ENCODE assay signal across 15 cellular contexts in the genomic region with DNA sequence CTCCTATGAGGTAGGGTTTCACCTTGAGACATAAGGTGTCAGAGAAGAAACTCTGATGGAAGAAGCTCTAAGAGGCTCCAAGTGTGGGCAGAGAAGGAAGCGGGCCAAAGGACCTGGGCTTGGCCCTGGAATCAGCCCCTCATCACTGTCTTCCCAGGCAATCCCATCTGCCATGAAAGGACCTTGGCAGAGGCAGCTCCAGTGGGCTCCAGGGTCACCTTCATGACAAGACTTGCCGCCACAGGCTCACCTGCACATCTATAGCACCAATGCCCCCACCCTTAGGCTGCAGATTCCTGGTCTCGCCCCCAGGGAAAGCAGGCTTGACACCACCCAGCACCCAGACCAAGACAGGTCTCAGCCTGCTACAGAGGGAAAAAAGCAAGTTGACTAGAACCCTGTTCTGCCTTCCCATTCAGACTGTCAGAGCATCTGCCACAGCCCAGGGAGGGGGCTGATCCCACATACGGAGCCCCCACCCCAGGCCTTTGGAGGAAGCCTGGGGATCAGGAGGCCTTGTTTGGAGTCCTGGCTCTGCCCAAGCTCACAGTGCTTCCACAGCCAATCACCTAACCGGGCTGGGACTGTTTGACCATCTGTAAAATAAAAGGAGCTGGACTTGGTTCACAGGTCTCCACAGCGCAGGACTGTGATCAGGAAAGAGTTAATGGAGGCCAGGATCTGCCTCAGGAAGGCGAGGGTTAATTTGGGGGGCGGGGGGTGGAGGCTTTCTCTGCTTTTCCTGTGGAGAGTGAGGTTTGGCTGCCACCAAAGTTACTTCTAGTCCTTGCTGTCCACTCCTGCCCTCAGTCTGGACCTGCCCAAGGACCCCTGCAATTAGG. TPM values are rescaled to one million over a fixed set of nuclear protein-coding genes. Genes with fewer than 3 reads are reported as not detected.
DNase-seq lines count a peak whose midpoint lies in the region; ATAC-seq and TF ChIP-seq lines count a peak whose summit lies in the region.
"Had no signal": no experiment of that assay in that cellular context is flagged by ENCODE, and none has a peak within 500 bp of the region (broad histone marks: within the 10 kb centered on the region; RNA-seq: fewer than 3 reads in every experiment).

A gene (plus strand): TSS at position 809 of the 842 bp plus-strand sequence. CDS start 2,213 bp downstream, outside the sequence.

- no peak for ATAC-seq in right lobe of liver
- no peak for ATAC-seq in GM21529 (IDR thresholded peaks at IDR 0.05; ENCODE audit: unreplicated experiment)
- no peak for ATAC-seq in GM19455 (IDR thresholded peaks at IDR 0.05; ENCODE audit: unreplicated experiment)

- H3K4me1 ChIP-seq in right lobe of liver, result peaks cover 0 to 6% (median 0%) of the 10 kb centered on the region in 4 donors
- H3K4me1 ChIP-seq in skeletal muscle tissue (ENCODE audit: control insufficient read depth in 3 of 3, insufficient read depth in 3 of 3, low read length in 3 of 3), result peaks cover 15 to 44% (median 27%) of the 10 kb centered on the region in 3 donors

- DNase-seq in H7, result peak; percentile 60
- peak; percentile 36 for DNase-seq in chondrocyte (ENCODE audit: low spot score)
- DNase-seq in right lobe of liver, result peak in 1 of 3 donors; percentile 34
- no peak for DNase-seq in HUDEP-2 (lab: John Stamatoyannopoulos, UW; ENCODE audit: unreplicated experiment in 76 of 76)
- no peak for DNase-seq in DMS79 (lab: John Stamatoyannopoulos, UW)
- DNase-seq: activated CD4-positive, alpha-beta T cell treated with anti-CD3 and anti-CD28 coated beads, Interleukin-2, amount 10 ng/mL, durations not matched to agents 7 days and 5 days; HCEC 1CT; hypothalamus; midbrain; NCI-H1417 treated with DMSO at 0.1 percent for 48 hours; NCI-H510A treated with DMSO at 0.1 percent for 48 hours had no signal

- intact Hi-C loops in right lobe of liver (cut with DNase I), result loop anchor here in 1 of 2 donors (10.0 kb wide), 1 partner anchor 124 kb away; no protein-coding TSS in a partner anchor

- no peak for TF ChIP-seq POLR2A in right lobe of liver (IDR thresholded peaks at IDR 0.05)

- H3K36me3 ChIP-seq in H7 (replicated peaks; ENCODE audit: control insufficient read depth, insufficient read depth, low read length) (no peaks in the 10 kb centered on the region), right lobe of liver (no peaks in the 10 kb centered on the region), skeletal muscle tissue (ENCODE audit: control insufficient read depth in 3 of 3, insufficient read depth in 3 of 3, low read length in 3 of 3) (no peaks in the 10 kb centered on the region)

- H3K4me3 ChIP-seq in H7 (ENCODE audit: insufficient read depth, low read depth, low read length) (peak within 1 kb of the TSS; percentile 19), right lobe of liver (peak within 1 kb of the TSS; percentile 1 to 14 (median 7)), skeletal muscle tissue (ENCODE audit: low read length in 3 of 3) (peak within 1 kb of the TSS; percentile 54 to 70 (median 65))

- H3K27ac Mint-ChIP-seq in chondrocyte (ENCODE audit: unreplicated experiment), result peak within 1 kb of the TSS; percentile 32
- H3K27ac Mint-ChIP-seq: activated CD4-positive, alpha-beta T cell treated with anti-CD3 and anti-CD28 coated beads, Interleukin-2, amount 10 ng/mL, durations not matched to agents 7 days and 5 days; activated T-helper 1 cell treated with anti-CD3 and anti-CD28 coated beads, Interleukin-12 subunit alpha, Interleukin-12 subunit beta, Interleukin-2, Interleukin-4 antibody, amounts not matched to agents 30 ng/mL and 10 ng/mL and 1 ng/mL, durations not matched to agents 14 hours and 24 hours and 36 hours had no signal

- WGBS in right lobe of liver (ENCODE audit: insufficient coverage, low coverage, low lambda C conversion rate, missing lambda C conversion rate), result 52% methylated on average over 5 of the region's 8 CpGs

- H3K27ac ChIP-seq in right lobe of liver (peak within 1 kb of the TSS in 1 of 3 donors; percentile 33), skeletal muscle tissue (ENCODE audit: low read depth, low read length) (peak within 1 kb of the TSS; percentile 74)

- H3K9me3 ChIP-seq in right lobe of liver (no peaks in the 10 kb centered on the region), skeletal muscle tissue (ENCODE audit: control insufficient read depth in 3 of 3, low read length in 3 of 3) (no peaks in the 10 kb centered on the region)

- H3K9me3 Mint-ChIP-seq in chondrocyte (ENCODE audit: low read depth), result no peaks in the 10 kb centered on the region
- H3K9me3 Mint-ChIP-seq: activated CD4-positive, alpha-beta T cell treated with anti-CD3 and anti-CD28 coated beads, Interleukin-2, amount 10 ng/mL, durations not matched to agents 7 days and 5 days; activated T-helper 1 cell treated with anti-CD3 and anti-CD28 coated beads, Interleukin-12 subunit alpha, Interleukin-12 subunit beta, Interleukin-2, Interleukin-4 antibody, amounts not matched to agents 30 ng/mL and 10 ng/mL and 1 ng/mL, durations not matched to agents 14 hours and 24 hours and 36 hours had no signal

- H3K27me3 ChIP-seq in H7 (ENCODE audit: control insufficient read depth, insufficient read depth, low read length), result peaks cover 72% of the 10 kb centered on the region
- H3K27me3 ChIP-seq in right lobe of liver, result no peaks in the 10 kb centered on the region
- peaks cover 5 to 10% (median 9%) of the 10 kb centered on the region in 3 donors for H3K27me3 ChIP-seq in skeletal muscle tissue (ENCODE audit: control insufficient read depth in 3 of 3, insufficient read depth in 3 of 3, low read length in 3 of 3)

- peak within 1 kb of the TSS; percentile 44 for H3K4me3 Mint-ChIP-seq in chondrocyte (ENCODE audit: unreplicated experiment)
- H3K4me3 Mint-ChIP-seq: activated CD4-positive, alpha-beta T cell treated with anti-CD3 and anti-CD28 coated beads, Interleukin-2, amount 10 ng/mL, durations not matched to agents 7 days and 5 days; activated T-helper 1 cell treated with anti-CD3 and anti-CD28 coated beads, Interleukin-12 subunit alpha, Interleukin-12 subunit beta, Interleukin-2, Interleukin-4 antibody, amounts not matched to agents 30 ng/mL and 10 ng/mL and 1 ng/mL, durations not matched to agents 14 hours and 24 hours and 36 hours had no signal

- peak within 1 kb of the TSS; percentile 40 to 69 (median 68) for H3K9ac ChIP-seq in skeletal muscle tissue (ENCODE audit: low read depth in 1 of 3, low read length in 3 of 3)

- TF ChIP-seq CTCF in chondrocyte (IDR thresholded peaks at IDR 0.05) (no peak), right lobe of liver (IDR thresholded peaks at IDR 0.05) (no peak)

- peaks cover 3% of the 10 kb centered on the region for H3K27me3 Mint-ChIP-seq in chondrocyte (ENCODE audit: low read depth)

- no peaks in the 10 kb centered on the region for H3K36me3 Mint-ChIP-seq in chondrocyte (ENCODE audit: low read depth)

- peaks cover 24% of the 10 kb centered on the region for H3K4me1 Mint-ChIP-seq in chondrocyte (ENCODE audit: low read depth)

RNA-seq across cellular contexts. Expression of the gene that starts here (rescaled TPM):
- total RNA-seq in H7 (2014; rRNA removed; shearing (Covaris generic)), result 1.00 and 2.7 TPM in 2 replicates
- total RNA-seq in chondrocyte (0.22 to 0.27 TPM (median 0.23 TPM) in 3 replicates), right lobe of liver (under 1 TPM; 0.22 to 0.53 (median 0.34) TPM), skeletal muscle tissue (1.0 TPM)
- total RNA-seq: activated CD4-positive, alpha-beta T cell treated with anti-CD3 and anti-CD28 coated beads, Interleukin-2, amount 10 ng/mL, durations not matched to agents 7 days and 5 days; activated T-helper 1 cell treated with anti-CD3 and anti-CD28 coated beads, Interleukin-12 subunit alpha, Interleukin-12 subunit beta, Interleukin-2, Interleukin-4 antibody, amounts not matched to agents 30 ng/mL and 10 ng/mL and 1 ng/mL, durations not matched to agents 14 hours and 24 hours and 36 hours had no signal

Comparison
In these comparisons a context has a peak if more than half of its experiments do, and no peak if none do; other contexts are left out.
1. Peak in DNase-seq in chondrocyte; RNA of the gene not detected or under 1 TPM.
2. H3K4me3 ChIP-seq: peak in every context shown above with its lines; median percentile 65 in skeletal muscle tissue; 19 in H7; 7 in right lobe of liver.